Comparison of ENCODE assay signal across 8 cellular contexts in genomic region chr10:21517983-21518628, GRCh38. TPM values are rescaled to one million over a fixed set of nuclear protein-coding genes. Genes with fewer than 3 reads are reported as not detected.
DNase-seq lines count a peak whose midpoint lies in the region; ATAC-seq and TF ChIP-seq lines count a peak whose summit lies in the region.

No MANE protein-coding gene starts in this region.

- H3K36me3 ChIP-seq in H7 (replicated peaks; ENCODE audit: control insufficient read depth, insufficient read depth, low read length): no peaks in the 10 kb centered on the region

- H3K27me3 ChIP-seq in H7 (ENCODE audit: control insufficient read depth, insufficient read depth, low read length): peaks cover 37% of the 10 kb centered on the region; the same call in 1 of the 2 replicates

- peak overlapping the region; percentile 55 for H3K4me3 ChIP-seq in H7 (ENCODE audit: insufficient read depth, low read depth, low read length)
- H3K4me3 ChIP-seq in astrocyte of the cerebellum (ENCODE audit: low read depth, low read length): peak overlapping the region; percentile 57

- in situ Hi-C loops in astrocyte of the cerebellum (cut with HindIII; ENCODE audit: low sequenced_read_pairs): loop anchor here (25.0 kb wide), 2 partner anchors 231 to 431 kb away; no protein-coding TSS in a partner anchor

- no peak for ATAC-seq in HG02973 (IDR thresholded peaks at IDR 0.05; ENCODE audit: unreplicated experiment)

- H3K27ac ChIP-seq in temporal lobe (ENCODE audit: low read depth, low read length): peak overlapping the region; percentile 78

- DNase-seq in H7 (no peak), NCI-H524 treated with DMSO at 0.1 percent for 48 hours (lab: John Stamatoyannopoulos, UW) (peak; percentile 30), astrocyte of the cerebellum (ENCODE audit: low read depth) (no peak), kidney glomerular epithelial cell (lab: John Stamatoyannopoulos, UW) (peak; percentile 72), middle frontal gyrus (ENCODE audit: extremely low spot score, low spot score) (no peak)
- DNase-seq in stimulated activated CD4-positive, alpha-beta T cell treated with anti-CD3 and anti-CD28 coated beads, Interleukin-2, amount 100 ng/mL, for 48 hours: no peak

- no peak for TF ChIP-seq CTCF in astrocyte of the cerebellum (IDR thresholded peaks at IDR 0.05; ENCODE audit: low read depth, low read length, missing control alignments)

RNA-seq across cellular contexts. Expression of gene SKIDA1, which starts 7.4 kb away (rescaled TPM):
- total RNA-seq in H7 (2014; rRNA removed; shearing (Covaris generic)): 10.4 and 15.1 TPM in 2 replicates
- 6.9 TPM for total RNA-seq in temporal lobe

RNA-seq across cellular contexts. Expression of gene MLLT10, which starts 15.9 kb away (rescaled TPM):
- total RNA-seq in H7 (2014; rRNA removed; shearing (Covaris generic)): 47.2 and 59.0 TPM in 2 replicates
- 65.4 TPM for total RNA-seq in temporal lobe

Comparison
In these comparisons a context has a peak if more than half of its experiments do, and no peak if none do; other contexts are left out.
1. DNase-seq: peak in NCI-H524 treated with DMSO at 0.1 percent for 48 hours (single experiment) and kidney glomerular epithelial cell (single experiment); none in H7 (single experiment), astrocyte of the cerebellum (single experiment), middle frontal gyrus (single experiment) and stimulated activated CD4-positive, alpha-beta T cell treated with anti-CD3 and anti-CD28 coated beads, Interleukin-2, amount 100 ng/mL, for 48 hours (0 of 2).